Comparison of ENCODE assay signal across 11 cellular contexts in the genomic region with DNA sequence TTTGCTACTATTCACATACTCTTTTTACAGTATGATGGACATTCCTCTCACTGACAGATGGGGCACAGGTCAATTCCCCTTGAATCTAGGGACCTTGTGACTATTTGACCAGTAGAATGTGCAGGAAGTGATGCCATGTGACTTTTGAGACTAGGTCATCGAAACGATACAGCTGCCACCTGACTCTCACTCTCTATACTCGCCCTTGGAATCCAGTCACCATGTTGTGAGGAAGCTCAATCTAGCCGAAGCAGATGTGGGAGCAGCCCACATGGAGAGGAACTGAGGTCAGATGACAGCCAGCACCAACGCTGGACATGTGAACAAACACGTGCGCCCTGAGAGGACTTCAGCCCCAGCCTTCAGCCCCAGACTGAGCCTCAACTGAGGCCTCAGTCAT.
"Had no signal": no experiment of that assay in that cellular context is flagged by ENCODE, and none has a peak within 500 bp of the region (broad histone marks: within the 10 kb centered on the region; RNA-seq: fewer than 3 reads in every experiment).

No MANE protein-coding gene starts in this region.

- H3K4me3 Mint-ChIP-seq: GM23338, H9, HFFc6 had no signal

- H2AFZ ChIP-seq: GM23248, GM23338 had no signal

- H3K9ac ChIP-seq: GM23248 had no signal

- H3K4me1 ChIP-seq: HAP-1 had no signal

- H3K27ac Mint-ChIP-seq: GM23338, H9, HFFc6 had no signal

- H3K4me2 ChIP-seq: GM23338 had no signal

- H3K4me3 ChIP-seq: GM23248, GM23338, HAP-1 had no signal

- ATAC-seq: GM23338, HCT116 had no signal

- H3K4me1 Mint-ChIP-seq: GM23338 had no signal

- DNase-seq: GM23248, GOT3, H7, H9, HCEC 1CT, HFFc6 had no signal

- H3K9me3 Mint-ChIP-seq: GM23338, H9 had no signal

- H3K36me3 ChIP-seq: HAP-1 had no signal

- H3K27ac ChIP-seq: GM23248 had no signal

- H3K9me3 ChIP-seq: HAP-1 had no signal

- FAIRE-seq: H1, H54 had no signal
